In the genomic region with DNA sequence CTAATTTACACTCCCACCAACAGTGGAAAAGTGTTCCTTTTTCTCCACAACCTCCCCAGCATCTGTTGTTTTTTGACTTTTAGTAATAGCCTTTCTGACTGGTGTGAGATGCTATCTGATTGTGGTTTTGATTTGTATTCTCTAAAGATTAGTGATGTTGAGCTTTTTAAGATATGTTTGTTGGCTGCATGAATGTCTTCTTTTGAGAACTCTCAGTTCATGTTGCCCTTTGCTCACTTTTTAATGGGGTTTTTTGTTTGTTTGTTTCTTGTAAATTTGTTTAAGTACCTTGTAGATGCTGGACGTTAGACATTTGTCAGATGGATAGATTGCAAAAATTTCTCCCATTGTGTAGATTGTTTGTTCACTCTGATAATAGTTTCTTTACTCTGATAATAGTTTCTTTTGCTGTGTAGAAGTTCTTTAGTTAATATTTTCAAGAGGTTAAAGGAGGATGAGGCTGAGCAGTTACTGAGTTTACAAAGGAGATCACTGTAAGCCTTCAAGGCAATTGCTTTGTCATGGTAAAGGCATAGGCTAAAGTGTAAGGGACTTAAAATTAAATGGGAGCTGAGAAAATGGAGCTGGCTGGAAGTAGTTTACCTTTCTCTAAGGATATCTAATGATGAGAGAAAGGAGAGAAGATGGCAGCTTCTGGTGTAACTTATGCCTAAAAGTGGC, we compare ENCODE assay signal across 20 cellular contexts.
DNase-seq lines count a peak whose midpoint lies in the region; ATAC-seq, FAIRE-seq and TF ChIP-seq lines count a peak whose summit lies in the region.
"Had no signal": no experiment of that assay in that cellular context is flagged by ENCODE, and none has a peak within 500 bp of the region (broad histone marks: within the 10 kb centered on the region; RNA-seq: fewer than 3 reads in every experiment).

No MANE protein-coding gene starts in this region.

- peak overlapping the region; percentile 53; the same call in 1 of the 2 replicates for H3K27ac ChIP-seq in HUES64 (ENCODE audit: low read depth, low read length)
- H3K27ac ChIP-seq: A549 had no signal

- no TSS peak for BruUV-seq in Caco-2 (replicated peaks; lab: Mats Ljungman, UMichigan)

- no peak for TF ChIP-seq CTCF in Caco-2 (IDR thresholded peaks at IDR 0.05; ENCODE audit: insufficient read depth in 1 of 2, low read depth in 1 of 2, low read length in 1 of 2, severe bottlenecking in 1 of 2, unreplicated experiment in 1 of 2)
- no peak for TF ChIP-seq CTCF in fibroblast of the aortic adventitia (IDR thresholded peaks at IDR 0.05; ENCODE audit: insufficient read depth, low read length)
- no peak for TF ChIP-seq CTCF in nephron progenitor cell (IDR thresholded peaks at IDR 0.05)

- CTCF ChIA-PET in Caco-2 (lab: Charles Lee) = no interaction called here

- no peak for FAIRE-seq in GM12891 (lab: Jason Lieb, UNC)
- FAIRE-seq: A549, G401.6, K562 had no signal

- H3K4me1 Mint-ChIP-seq in Caco-2 (ENCODE audit: low read depth, unreplicated experiment) (peaks cover 34% of the 10 kb centered on the region), nephron progenitor cell (peaks cover 9% of the 10 kb centered on the region)

- intact Hi-C loops in Caco-2 (cut with micrococcal nuclease; ENCODE audit: unreplicated experiment) = loop anchor here (1.0 to 5.0 kb wide), 9 partner anchors 46 to 368 kb away; no protein-coding TSS in a partner anchor

- no peak for ATAC-seq in HG02642 (IDR thresholded peaks at IDR 0.05; ENCODE audit: poor library complexity, unreplicated experiment)
- ATAC-seq: A549, K562, PC-3 had no signal

- 19% methylated on average over 1 of the region's 1 CpG for WGBS in HUES64

- POLR2A ChIA-PET in Caco-2 (lab: Charles Lee) = no interaction called here

- H3K9me3 Mint-ChIP-seq in Caco-2 (ENCODE audit: unreplicated experiment) (no peaks in the 10 kb centered on the region), nephron progenitor cell (no peaks in the 10 kb centered on the region)

- H3K27me3 ChIP-seq in Caco-2 (replicated peaks; ENCODE audit: control insufficient read depth, insufficient read depth, low read length) (no peaks in the 10 kb centered on the region), HUES64 (ENCODE audit: insufficient read depth, low read length) (no peaks in the 10 kb centered on the region)

- H3K9me3 ChIP-seq in Caco-2 = no peaks in the 10 kb centered on the region
- H3K9me3 ChIP-seq in HUES64 (ENCODE audit: insufficient read depth, low read depth, low read length) = no peaks in the 10 kb centered on the region
- H3K9me3 ChIP-seq: A549, SK-N-SH had no signal

- H3K4me3 Mint-ChIP-seq in Caco-2 (ENCODE audit: unreplicated experiment) (peak overlapping the region; percentile 46), nephron progenitor cell (no peak overlapping the region)

- H3K36me3 Mint-ChIP-seq in Caco-2 (ENCODE audit: insufficient read depth, unreplicated experiment) (no peaks in the 10 kb centered on the region), nephron progenitor cell (ENCODE audit: low read depth) (no peaks in the 10 kb centered on the region)

- no peak for TF ChIP-seq POLR2A in GM12891 (IDR thresholded peaks at IDR 0.05; ENCODE audit: low read depth, low read length)

- H3K27ac Mint-ChIP-seq in Caco-2 (ENCODE audit: unreplicated experiment) = peak overlapping the region; percentile 70
- peak overlapping the region; percentile 7 for H3K27ac Mint-ChIP-seq in nephron progenitor cell

- H3K27me3 Mint-ChIP-seq in Caco-2 (ENCODE audit: insufficient read depth, unreplicated experiment) (no peaks in the 10 kb centered on the region), nephron progenitor cell (ENCODE audit: low read depth, poor library complexity) (no peaks in the 10 kb centered on the region)

- H3K36me3 ChIP-seq in Caco-2 (ENCODE audit: control insufficient read depth, insufficient read depth, low read length) (no peaks in the 10 kb centered on the region), HUES64 (ENCODE audit: insufficient read depth, low read length) (no peaks in the 10 kb centered on the region)

- DNase-seq in Caco-2 (peak in 1 of 2 experiments; percentile 56), fibroblast of the aortic adventitia (ENCODE audit: low read depth) (peak; percentile 14), nephron progenitor cell (no peak), glomerular visceral epithelial cell (ENCODE audit: extremely low spot score) (no peak), GM12891 (ENCODE audit: insufficient read length, low spot score) (no peak)
- no peak for DNase-seq in central memory CD4-positive, alpha-beta T cell
- DNase-seq: AML-193, Calu3, DMS79 treated with DMSO at 0.1 percent for 48 hours, H7, NCI-H1436 treated with DMSO at 0.1 percent for 48 hours, NCI-H2081, NCI-H526, PC-3, SK-N-SH had no signal

- no peak overlapping the region for H3K4me3 ChIP-seq in Caco-2 (ENCODE audit: low read depth, low read length)
- H3K4me3 ChIP-seq in HUES64 (ENCODE audit: low read length) = no peak overlapping the region
- no peak overlapping the region for H3K4me3 ChIP-seq in fibroblast of the aortic adventitia (ENCODE audit: low read depth, low read length)
- H3K4me3 ChIP-seq: A549, K562 had no signal

- no peak overlapping the region for H3K9ac ChIP-seq in HUES64 (ENCODE audit: low read depth, low read length)
- H3K9ac ChIP-seq: SK-N-SH had no signal

- H3K4me1 ChIP-seq in Caco-2 (peaks cover 36% of the 10 kb centered on the region), HUES64 (ENCODE audit: insufficient read depth, low read length) (peaks cover 54% of the 10 kb centered on the region)
- H3K4me1 ChIP-seq: A549 had no signal

TF ChIP-seq in GM12891, 5 proteins besides CTCF, POLR2A, EP300 and RAD21:
- TF ChIP-seq SPI1 (IDR thresholded peaks at IDR 0.05; ENCODE audit: low read depth, low read length) (no peak), PAX5 (IDR thresholded peaks at IDR 0.05; ENCODE audit: insufficient read depth, low read length, severe bottlenecking) (no peak), POU2F2 (IDR thresholded peaks at IDR 0.05; ENCODE audit: low read depth, low read length) (no peak), POLR2AphosphoS5 (IDR thresholded peaks at IDR 0.05; ENCODE audit: low read depth, low read length) (no peak), TAF1 (IDR thresholded peaks at IDR 0.05; ENCODE audit: low read depth, low read length) (no peak)
TF ChIP-seq in GM12891: peak in this region for 0.
